Comparison of ENCODE assay signal across 1 cellular context in the genomic region with DNA sequence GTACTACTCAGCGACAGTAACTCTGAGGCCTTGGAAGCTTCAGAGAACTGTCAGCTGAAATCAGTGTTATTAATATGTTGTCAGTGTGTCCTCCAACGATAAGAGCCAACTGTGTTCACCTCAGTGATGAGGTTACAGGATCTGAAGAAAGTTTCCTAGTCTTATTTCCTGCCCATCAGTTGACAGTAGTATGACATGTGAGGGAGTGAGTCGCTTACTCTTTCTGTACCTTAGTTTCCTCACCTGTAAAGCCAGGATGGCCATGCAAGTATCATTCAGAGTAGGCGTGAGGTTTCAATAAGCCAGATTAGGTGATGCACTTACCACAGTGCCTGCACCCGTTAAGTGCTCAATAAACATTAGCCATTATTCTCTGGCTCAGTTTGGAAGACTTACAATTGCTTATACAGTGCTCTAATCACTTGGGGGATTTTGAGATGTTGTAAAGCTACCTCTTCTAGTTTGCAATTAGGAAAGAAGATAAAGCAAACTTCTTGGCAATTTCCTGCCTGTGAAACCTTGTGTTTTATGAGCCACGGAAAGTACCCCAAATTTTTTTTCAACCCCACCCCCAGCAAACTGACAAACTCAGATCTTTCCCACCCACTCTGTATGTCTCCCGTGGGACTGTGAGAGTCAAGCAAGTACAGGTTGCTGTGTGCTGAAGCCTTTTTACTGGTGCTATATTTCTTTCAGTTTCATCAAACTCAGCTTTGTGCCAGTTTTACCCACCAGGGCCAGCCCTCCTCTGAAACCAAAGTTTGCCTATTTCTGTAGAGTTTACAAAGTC.
TF ChIP-seq lines count a peak whose summit lies in the region.

No MANE protein-coding gene starts in this region.

TF ChIP-seq in K562, 482 proteins besides CTCF, POLR2A, EP300 and RAD21 (continued from another document and continues in another):
- TF ChIP-seq, protein P1, sequence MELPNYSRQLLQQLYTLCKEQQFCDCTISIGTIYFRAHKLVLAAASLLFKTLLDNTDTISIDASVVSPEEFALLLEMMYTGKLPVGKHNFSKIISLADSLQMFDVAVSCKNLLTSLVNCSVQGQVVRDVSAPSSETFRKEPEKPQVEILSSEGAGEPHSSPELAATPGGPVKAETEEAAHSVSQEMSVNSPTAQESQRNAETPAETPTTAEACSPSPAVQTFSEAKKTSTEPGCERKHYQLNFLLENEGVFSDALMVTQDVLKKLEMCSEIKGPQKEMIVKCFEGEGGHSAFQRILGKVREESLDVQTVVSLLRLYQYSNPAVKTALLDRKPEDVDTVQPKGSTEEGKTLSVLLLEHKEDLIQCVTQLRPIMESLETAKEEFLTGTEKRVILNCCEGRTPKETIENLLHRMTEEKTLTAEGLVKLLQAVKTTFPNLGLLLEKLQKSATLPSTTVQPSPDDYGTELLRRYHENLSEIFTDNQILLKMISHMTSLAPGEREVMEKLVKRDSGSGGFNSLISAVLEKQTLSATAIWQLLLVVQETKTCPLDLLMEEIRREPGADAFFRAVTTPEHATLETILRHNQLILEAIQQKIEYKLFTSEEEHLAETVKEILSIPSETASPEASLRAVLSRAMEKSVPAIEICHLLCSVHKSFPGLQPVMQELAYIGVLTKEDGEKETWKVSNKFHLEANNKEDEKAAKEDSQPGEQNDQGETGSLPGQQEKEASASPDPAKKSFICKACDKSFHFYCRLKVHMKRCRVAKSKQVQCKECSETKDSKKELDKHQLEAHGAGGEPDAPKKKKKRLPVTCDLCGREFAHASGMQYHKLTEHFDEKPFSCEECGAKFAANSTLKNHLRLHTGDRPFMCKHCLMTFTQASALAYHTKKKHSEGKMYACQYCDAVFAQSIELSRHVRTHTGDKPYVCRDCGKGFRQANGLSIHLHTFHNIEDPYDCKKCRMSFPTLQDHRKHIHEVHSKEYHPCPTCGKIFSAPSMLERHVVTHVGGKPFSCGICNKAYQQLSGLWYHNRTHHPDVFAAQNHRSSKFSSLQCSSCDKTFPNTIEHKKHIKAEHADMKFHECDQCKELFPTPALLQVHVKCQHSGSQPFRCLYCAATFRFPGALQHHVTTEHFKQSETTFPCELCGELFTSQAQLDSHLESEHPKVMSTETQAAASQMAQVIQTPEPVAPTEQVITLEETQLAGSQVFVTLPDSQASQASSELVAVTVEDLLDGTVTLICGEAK (IDR thresholded peaks at IDR 0.05): peak; percentile 66; the same call in 1 of the 2 replicates
- TF ChIP-seq, protein P1 (CRISPR knock-in tag; IDR thresholded peaks at IDR 0.05): no peak
- TF ChIP-seq, protein P2, sequence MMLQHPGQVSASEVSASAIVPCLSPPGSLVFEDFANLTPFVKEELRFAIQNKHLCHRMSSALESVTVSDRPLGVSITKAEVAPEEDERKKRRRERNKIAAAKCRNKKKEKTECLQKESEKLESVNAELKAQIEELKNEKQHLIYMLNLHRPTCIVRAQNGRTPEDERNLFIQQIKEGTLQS (IDR thresholded peaks at IDR 0.05): peak; percentile 22; the same call in 1 of the 2 replicates
- TF ChIP-seq, protein P2 (CRISPR knock-in tag; conservative IDR thresholded peaks at IDR 0.05): no peak
- no peak for TF ChIP-seq ZNF197 (CRISPR knock-in tag; IDR thresholded peaks at IDR 0.05; ENCODE audit: low read depth)
- 0 out of 4 replicates have a peak, but pooled peaks of 1 of the 2 experiments have one; percentile 1 for TF ChIP-seq TEAD1 (CRISPR knock-in tag; IDR thresholded peaks at IDR 0.05)
- TF ChIP-seq ADNP (tag; IDR thresholded peaks at IDR 0.05): 0 out of 2 replicates have a peak, but pooled peaks have one; percentile 0
- TF ChIP-seq POLR2H (tag; IDR thresholded peaks at IDR 0.05; ENCODE audit: low read depth): peak; percentile 44; the same call in 1 of the 2 replicates
- TF ChIP-seq, protein P3, sequence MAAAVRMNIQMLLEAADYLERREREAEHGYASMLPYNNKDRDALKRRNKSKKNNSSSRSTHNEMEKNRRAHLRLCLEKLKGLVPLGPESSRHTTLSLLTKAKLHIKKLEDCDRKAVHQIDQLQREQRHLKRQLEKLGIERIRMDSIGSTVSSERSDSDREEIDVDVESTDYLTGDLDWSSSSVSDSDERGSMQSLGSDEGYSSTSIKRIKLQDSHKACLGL (CRISPR knock-in tag; IDR thresholded peaks at IDR 0.05; ENCODE audit: borderline replicate concordance, poor library complexity, severe bottlenecking): no peak
- TF ChIP-seq SOX6 (IDR thresholded peaks at IDR 0.05): peak; percentile 84
- TF ChIP-seq NFIC (IDR thresholded peaks at IDR 0.05): peak; percentile 54
- peak; percentile 99 for TF ChIP-seq MEIS2 (IDR thresholded peaks at IDR 0.05; ENCODE audit: partially characterized antibody)
- TF ChIP-seq KDM1A (IDR thresholded peaks at IDR 0.05): peak; percentile 98
- no peak for TF ChIP-seq ILK (tag; IDR thresholded peaks at IDR 0.05; ENCODE audit: borderline replicate concordance, low read depth)
- TF ChIP-seq, protein P4, sequence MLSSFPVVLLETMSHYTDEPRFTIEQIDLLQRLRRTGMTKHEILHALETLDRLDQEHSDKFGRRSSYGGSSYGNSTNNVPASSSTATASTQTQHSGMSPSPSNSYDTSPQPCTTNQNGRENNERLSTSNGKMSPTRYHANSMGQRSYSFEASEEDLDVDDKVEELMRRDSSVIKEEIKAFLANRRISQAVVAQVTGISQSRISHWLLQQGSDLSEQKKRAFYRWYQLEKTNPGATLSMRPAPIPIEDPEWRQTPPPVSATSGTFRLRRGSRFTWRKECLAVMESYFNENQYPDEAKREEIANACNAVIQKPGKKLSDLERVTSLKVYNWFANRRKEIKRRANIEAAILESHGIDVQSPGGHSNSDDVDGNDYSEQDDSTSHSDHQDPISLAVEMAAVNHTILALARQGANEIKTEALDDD (IDR thresholded peaks at IDR 0.05): peak; percentile 89
- TF ChIP-seq POLR2AphosphoS5 (IDR thresholded peaks at IDR 0.05; ENCODE audit: control insufficient read depth, insufficient read depth, low read depth, low read length): peak; percentile 75
- peak; percentile 95 for TF ChIP-seq HDAC2 (IDR thresholded peaks at IDR 0.05)
- peak; percentile 81; the same call in 1 of the 2 replicates for TF ChIP-seq ETV5 (CRISPR knock-in tag; IDR thresholded peaks at IDR 0.05; ENCODE audit: low read depth)
- no peak for TF ChIP-seq ZNF507 (tag; conservative IDR thresholded peaks at IDR 0.05)
- peak; percentile 30; the same call in 1 of the 2 replicates for TF ChIP-seq ZNF175 (CRISPR knock-in tag; IDR thresholded peaks at IDR 0.05; ENCODE audit: low read depth)
- peak; percentile 25 to 33 for TF ChIP-seq NCOA2 (IDR thresholded peaks at IDR 0.05; ENCODE audit: partially characterized antibody in 2 of 2)
- TF ChIP-seq, protein P5, sequence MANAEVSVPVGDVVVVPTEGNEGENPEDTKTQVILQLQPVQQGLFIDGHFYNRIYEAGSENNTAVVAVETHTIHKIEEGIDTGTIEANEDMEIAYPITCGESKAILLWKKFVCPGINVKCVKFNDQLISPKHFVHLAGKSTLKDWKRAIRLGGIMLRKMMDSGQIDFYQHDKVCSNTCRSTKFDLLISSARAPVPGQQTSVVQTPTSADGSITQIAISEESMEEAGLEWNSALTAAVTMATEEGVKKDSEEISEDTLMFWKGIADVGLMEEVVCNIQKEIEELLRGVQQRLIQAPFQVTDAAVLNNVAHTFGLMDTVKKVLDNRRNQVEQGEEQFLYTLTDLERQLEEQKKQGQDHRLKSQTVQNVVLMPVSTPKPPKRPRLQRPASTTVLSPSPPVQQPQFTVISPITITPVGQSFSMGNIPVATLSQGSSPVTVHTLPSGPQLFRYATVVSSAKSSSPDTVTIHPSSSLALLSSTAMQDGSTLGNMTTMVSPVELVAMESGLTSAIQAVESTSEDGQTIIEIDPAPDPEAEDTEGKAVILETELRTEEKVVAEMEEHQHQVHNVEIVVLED (CRISPR knock-in tag; IDR thresholded peaks at IDR 0.05): no peak
- TF ChIP-seq HDAC3 (IDR thresholded peaks at IDR 0.05; ENCODE audit: borderline replicate concordance, partially characterized antibody): peak; percentile 71
- peak; percentile 94 for TF ChIP-seq ETV1 (tag; conservative IDR thresholded peaks at IDR 0.05; ENCODE audit: low read depth)
- TF ChIP-seq JUND (IDR thresholded peaks at IDR 0.05; ENCODE audit: borderline replicate concordance, low read depth, low read length): peak; percentile 69; the same call in 1 of the 2 replicates
- peak; percentile 64; the same call in 1 of the 3 replicates for TF ChIP-seq JUND (tag; IDR thresholded peaks at IDR 0.05; ENCODE audit: borderline replicate concordance, low read depth, low read length)
- peak in 1 of 2 experiments; percentile 40; a peak in 1 of 4 replicates for TF ChIP-seq FOXK2 (conservative IDR thresholded peaks at IDR 0.05 in 1 of 2, IDR thresholded peaks at IDR 0.05 in 1 of 2; ENCODE audit: low read depth in 2 of 2)
- no peak for TF ChIP-seq FOXK1 (CRISPR knock-in tag; IDR thresholded peaks at IDR 0.05; ENCODE audit: borderline replicate concordance)
- TF ChIP-seq HDAC1 (IDR thresholded peaks at IDR 0.05): peak in 1 of 2 experiments; percentile 94; a peak in 2 of 4 replicates
- peak; percentile 84 for TF ChIP-seq TAL1 (IDR thresholded peaks at IDR 0.05)
- TF ChIP-seq ZNF134 (CRISPR knock-in tag; conservative IDR thresholded peaks at IDR 0.05): 0 out of 2 replicates have a peak, but pooled peaks have one; percentile 13
- TF ChIP-seq ZKSCAN8 (CRISPR knock-in tag; IDR thresholded peaks at IDR 0.05): 0 out of 2 replicates have a peak, but pooled peaks have one; percentile 40
- TF ChIP-seq, protein P6, sequence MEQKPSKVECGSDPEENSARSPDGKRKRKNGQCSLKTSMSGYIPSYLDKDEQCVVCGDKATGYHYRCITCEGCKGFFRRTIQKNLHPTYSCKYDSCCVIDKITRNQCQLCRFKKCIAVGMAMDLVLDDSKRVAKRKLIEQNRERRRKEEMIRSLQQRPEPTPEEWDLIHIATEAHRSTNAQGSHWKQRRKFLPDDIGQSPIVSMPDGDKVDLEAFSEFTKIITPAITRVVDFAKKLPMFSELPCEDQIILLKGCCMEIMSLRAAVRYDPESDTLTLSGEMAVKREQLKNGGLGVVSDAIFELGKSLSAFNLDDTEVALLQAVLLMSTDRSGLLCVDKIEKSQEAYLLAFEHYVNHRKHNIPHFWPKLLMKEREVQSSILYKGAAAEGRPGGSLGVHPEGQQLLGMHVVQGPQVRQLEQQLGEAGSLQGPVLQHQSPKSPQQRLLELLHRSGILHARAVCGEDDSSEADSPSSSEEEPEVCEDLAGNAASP (IDR thresholded peaks at IDR 0.05): peak; percentile 48; the same call in 1 of the 2 replicates
- peak; percentile 88 for TF ChIP-seq STAT5A (IDR thresholded peaks at IDR 0.05; ENCODE audit: borderline replicate concordance, low read length)
- peak; percentile 89 for TF ChIP-seq DACH1 (IDR thresholded peaks at IDR 0.05; ENCODE audit: partially characterized antibody)
- TF ChIP-seq, protein P7, sequence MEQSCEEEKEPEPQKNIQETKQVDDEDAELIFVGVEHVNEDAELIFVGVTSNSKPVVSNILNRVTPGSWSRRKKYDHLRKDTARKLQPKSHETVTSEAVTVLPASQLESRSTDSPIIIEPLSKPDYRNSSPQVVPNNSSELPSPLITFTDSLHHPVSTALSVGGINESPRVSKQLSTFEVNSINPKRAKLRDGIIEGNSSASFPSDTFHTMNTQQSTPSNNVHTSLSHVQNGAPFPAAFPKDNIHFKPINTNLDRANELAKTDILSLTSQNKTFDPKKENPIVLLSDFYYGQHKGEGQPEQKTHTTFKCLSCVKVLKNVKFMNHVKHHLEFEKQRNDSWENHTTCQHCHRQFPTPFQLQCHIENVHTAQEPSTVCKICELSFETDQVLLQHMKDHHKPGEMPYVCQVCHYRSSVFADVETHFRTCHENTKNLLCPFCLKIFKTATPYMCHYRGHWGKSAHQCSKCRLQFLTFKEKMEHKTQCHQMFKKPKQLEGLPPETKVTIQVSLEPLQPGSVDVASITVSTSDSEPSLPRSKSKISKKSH (CRISPR knock-in tag; IDR thresholded peaks at IDR 0.05): no peak
- TF ChIP-seq CBFA2T3 (IDR thresholded peaks at IDR 0.05): peak; percentile 94
- TF ChIP-seq ZNF785 (CRISPR knock-in tag; IDR thresholded peaks at IDR 0.05): no peak
- 0 out of 2 replicates have a peak, but pooled peaks have one; percentile 16 for TF ChIP-seq ZNF584 (CRISPR knock-in tag; IDR thresholded peaks at IDR 0.05; ENCODE audit: low read depth)
